13 cellular contexts compared by ENCODE assay signal in genomic region chr18:80253871-80254492, GRCh38. TPM values are rescaled to one million over a fixed set of nuclear protein-coding genes. Genes with fewer than 3 reads are reported as not detected.
DNase-seq lines count a peak whose midpoint lies in the region; ATAC-seq and TF ChIP-seq lines count a peak whose summit lies in the region.
"Had no signal": no experiment of that assay in that cellular context is flagged by ENCODE, and none has a peak within 500 bp of the region (broad histone marks: within the 10 kb centered on the region; RNA-seq: fewer than 3 reads in every experiment).

No MANE protein-coding gene starts in this region.

- no peak overlapping the region for H4K8ac ChIP-seq in mesendoderm (ENCODE audit: low read depth, low read length)

- H3K79me2 ChIP-seq in mesendoderm (ENCODE audit: control insufficient read depth, insufficient read depth, low read length), result no peaks in the 10 kb centered on the region

- CTCF ChIA-PET in CD4-positive, alpha-beta T cell (lab: Charles Lee), result no interaction called here

- H3K9ac ChIP-seq in colonic mucosa (ENCODE audit: low read depth in 2 of 2, low read length in 2 of 2) (no peak overlapping the region), mesendoderm (ENCODE audit: low read length) (no peak overlapping the region)

- no peak overlapping the region for H2BK15ac ChIP-seq in mesendoderm (replicated peaks; ENCODE audit: low read depth)

- no peak overlapping the region for H3K4me3 Mint-ChIP-seq in CD4-positive, alpha-beta T cell

- H2AK5ac ChIP-seq in mesendoderm (ENCODE audit: low read length), result no peak overlapping the region

- H3K4me1 ChIP-seq in colonic mucosa (no peaks in the 10 kb centered on the region), mesendoderm (ENCODE audit: control insufficient read depth, low read depth, low read length) (no peaks in the 10 kb centered on the region)
- H3K4me1 ChIP-seq: adrenal gland had no signal

- H3K27me3 ChIP-seq in CD4-positive, alpha-beta T cell (ENCODE audit: control insufficient read depth, insufficient read depth, low read length), result no peaks in the 10 kb centered on the region
- H3K27me3 ChIP-seq in colonic mucosa (no peaks in the 10 kb centered on the region), mesendoderm (ENCODE audit: insufficient read depth, low read length, poor library complexity) (no peaks in the 10 kb centered on the region)
- H3K27me3 ChIP-seq: adrenal gland, tibial nerve had no signal

- H3K36me3 ChIP-seq in colonic mucosa (no peaks in the 10 kb centered on the region), mesendoderm (ENCODE audit: control insufficient read depth, insufficient read depth, low read length) (no peaks in the 10 kb centered on the region)
- H3K36me3 ChIP-seq: adrenal gland, tibial nerve had no signal

- no peak overlapping the region for H3K27ac ChIP-seq in CD4-positive, alpha-beta T cell (ENCODE audit: low read depth, low read length)
- no peak overlapping the region for H3K27ac ChIP-seq in colonic mucosa
- no peak overlapping the region for H3K27ac ChIP-seq in mesendoderm (ENCODE audit: low read depth, low read length)
- H3K27ac ChIP-seq: adrenal gland, tibial nerve had no signal

- H3K18ac ChIP-seq in mesendoderm (ENCODE audit: low read length), result no peak overlapping the region

- H3K79me1 ChIP-seq in mesendoderm (ENCODE audit: low read length), result no peaks in the 10 kb centered on the region

- no peak overlapping the region for H2BK120ac ChIP-seq in mesendoderm (ENCODE audit: low read depth, low read length)

- H3K4me3 ChIP-seq in colonic mucosa, result no peak overlapping the region
- no peak overlapping the region for H3K4me3 ChIP-seq in mesendoderm (ENCODE audit: low read length)
- H3K4me3 ChIP-seq: adrenal gland, tibial nerve had no signal

- no peak overlapping the region for H2BK5ac ChIP-seq in mesendoderm (ENCODE audit: low read length)

- H3K9me3 Mint-ChIP-seq in CD4-positive, alpha-beta T cell, result no peaks in the 10 kb centered on the region

- H3K9me3 ChIP-seq in CD4-positive, alpha-beta T cell (ENCODE audit: control insufficient read depth, low read length), result no peaks in the 10 kb centered on the region
- H3K9me3 ChIP-seq in colonic mucosa, result no peaks in the 10 kb centered on the region
- H3K9me3 ChIP-seq: adrenal gland, tibial nerve had no signal

- H3K4ac ChIP-seq in mesendoderm (ENCODE audit: low read depth, low read length), result no peak overlapping the region

- no CpG with 5 or more reads among the region's 8 CpGs for WGBS in mesendoderm (ENCODE audit: extremely low coverage, insufficient coverage, low lambda C conversion rate)

- intact Hi-C loops in CD4-positive, alpha-beta T cell (cut with DNase I, micrococcal nuclease), result no loop called here
- intact Hi-C loops in colonic mucosa (cut with DNase I), result no loop called here
- intact Hi-C loops in Right ventricle myocardium inferior (cut with DNase I), result no loop called here

- H4K5ac ChIP-seq in mesendoderm (ENCODE audit: low read length), result no peak overlapping the region

- H3K56ac ChIP-seq in mesendoderm (ENCODE audit: low read length), result no peak overlapping the region

- peak; percentile 69 for ATAC-seq in CD4-positive, alpha-beta T cell (ENCODE audit: poor library complexity)
- ATAC-seq in HG02759 (IDR thresholded peaks at IDR 0.05; ENCODE audit: unreplicated experiment) (peak; percentile 47), Right ventricle myocardium inferior (no peak)

- H3K23ac ChIP-seq in mesendoderm (ENCODE audit: low read length), result no peak overlapping the region

- no peak for TF ChIP-seq CTCF in CD4-positive, alpha-beta T cell (IDR thresholded peaks at IDR 0.05)
- no peak for TF ChIP-seq CTCF in colonic mucosa (IDR thresholded peaks at IDR 0.05)

- POLR2A ChIA-PET in CD4-positive, alpha-beta T cell (lab: Charles Lee), result no interaction called here

- DNase-seq in CD4-positive, alpha-beta T cell, result no peak
- DNase-seq in activated T-cell treated with anti-CD3 and anti-CD28 coated beads, Interleukin-2, amount 50 U/mL, for 48 hours, result peak; percentile 55 to 64
- peak; percentile 6 to 41 for DNase-seq in lung microvascular endothelial cell (ENCODE audit: low read depth in 2 of 2)
- DNase-seq in NCI-H1048 (lab: John Stamatoyannopoulos, UW), result no peak
- no peak for DNase-seq in colonic mucosa
- no peak for DNase-seq in Right ventricle myocardium inferior (ENCODE audit: missing footprints)
- no peak for DNase-seq in mesendoderm
- DNase-seq: adrenal gland, Kasumi-1, NCI-H524 treated with DMSO at 0.1 percent for 48 hours, T-helper 9 cell had no signal

- H3K27ac Mint-ChIP-seq in CD4-positive, alpha-beta T cell, result no peak overlapping the region

- H3K36me3 Mint-ChIP-seq in CD4-positive, alpha-beta T cell (ENCODE audit: low read depth), result no peaks in the 10 kb centered on the region

- no peak overlapping the region for H3K4me2 ChIP-seq in mesendoderm (ENCODE audit: low read length)

- no peaks in the 10 kb centered on the region for H3K4me1 Mint-ChIP-seq in CD4-positive, alpha-beta T cell (ENCODE audit: low read depth)

- H3K27me3 Mint-ChIP-seq in CD4-positive, alpha-beta T cell, result peaks cover 27% of the 10 kb centered on the region

RNA-seq across cellular contexts. Expression of gene PARD6G, which starts 6.7 kb away (rescaled TPM):
- 1 to 10 TPM in 1 of 2 experiments, under 1 TPM in 1; 0.38 to 1.1 TPM for total RNA-seq in CD4-positive, alpha-beta T cell
- total RNA-seq in lung microvascular endothelial cell, result 20.3 and 74.8 TPM in 2 replicates
- total RNA-seq in colonic mucosa, result 1 to 10 TPM; 1.0 to 1.2 TPM
- 2.1 TPM for total RNA-seq in Right ventricle myocardium inferior
- polyA plus RNA-seq in mesendoderm (2013, experiment 1 of 2), result 8.3 TPM
- polyA plus RNA-seq in mesendoderm (2013, experiment 2 of 2), result 8.5 TPM

Comparison
In these comparisons a context has a peak if more than half of its experiments do, and no peak if none do; other contexts are left out.
1. DNase-seq: peak in activated T-cell treated with anti-CD3 and anti-CD28 coated beads, Interleukin-2, amount 50 U/mL, for 48 hours (2 of 2) and lung microvascular endothelial cell (2 of 2); none in CD4-positive, alpha-beta T cell (0 of 10), NCI-H1048 (single experiment), colonic mucosa (single experiment), Right ventricle myocardium inferior (single experiment) and mesendoderm (single experiment).